In genomic region chr1:5949761-5950100, GRCh38 we compare ENCODE assay signal across 17 cellular contexts.
"Had no signal": no experiment of that assay in that cellular context is flagged by ENCODE, and none has a peak within 500 bp of the region (broad histone marks: within the 10 kb centered on the region; RNA-seq: fewer than 3 reads in every experiment).

No MANE protein-coding gene starts in this region.

- H3K9me3 Mint-ChIP-seq: natural killer cell treated with Interleukin-12 subunit alpha and Interleukin-12 subunit beta and Interleukin-15 and Interleukin-18, amount 100 ng/mL, for 72 hours; neural progenitor cell had no signal

- H3K9me3 ChIP-seq: colonic mucosa, sigmoid colon, upper lobe of left lung had no signal

- H3K4me2 ChIP-seq: neural progenitor cell had no signal

- H3K27me3 ChIP-seq: colonic mucosa, neural progenitor cell, sigmoid colon, upper lobe of left lung had no signal

- ATAC-seq: left ventricle myocardium superior; natural killer cell treated with Interleukin-12 subunit alpha and Interleukin-12 subunit beta and Interleukin-15 and Interleukin-18, amount 100 ng/mL, for 72 hours had no signal

- H3K4me3 ChIP-seq: colonic mucosa, lung, neural progenitor cell, sigmoid colon, skin epidermis, upper lobe of left lung had no signal

- H3K4me1 ChIP-seq: colonic mucosa, neural progenitor cell, sigmoid colon, upper lobe of left lung had no signal

- H3K27ac Mint-ChIP-seq: endodermal cell; natural killer cell treated with Interleukin-12 subunit alpha and Interleukin-12 subunit beta and Interleukin-15 and Interleukin-18, amount 100 ng/mL, for 72 hours had no signal

- H3K27me3 Mint-ChIP-seq: natural killer cell treated with Interleukin-12 subunit alpha and Interleukin-12 subunit beta and Interleukin-15 and Interleukin-18, amount 100 ng/mL, for 72 hours had no signal

- H3K4me1 Mint-ChIP-seq: endodermal cell, neural progenitor cell had no signal

- H2AFZ ChIP-seq: neural progenitor cell had no signal

- DNase-seq: colonic mucosa; effector CD4-positive, alpha-beta T cell; foreskin melanocyte; hippocampal formation; left colon; left ventricle myocardium superior; midbrain; occipital lobe; sigmoid colon; stimulated activated CD4-positive, alpha-beta T cell treated with anti-CD3 and anti-CD28 coated beads, Interleukin-12 subunit alpha, Interleukin-12 subunit beta, amount 100 ng/mL, for 4 hours; stimulated activated naive CD4-positive, alpha-beta T cell; upper lobe of left lung had no signal

- H3K27ac ChIP-seq: colonic mucosa, neural progenitor cell, sigmoid colon, skin epidermis, upper lobe of left lung had no signal

- H3K4me3 Mint-ChIP-seq: endodermal cell; natural killer cell treated with Interleukin-12 subunit alpha and Interleukin-12 subunit beta and Interleukin-15 and Interleukin-18, amount 100 ng/mL, for 72 hours; neural progenitor cell had no signal

- H3K36me3 ChIP-seq: colonic mucosa had no signal
